In genomic region chr3:109445210-109445609, GRCh38 we compare ENCODE assay signal across 31 cellular contexts.
"Had no signal": no experiment of that assay in that cellular context is flagged by ENCODE, and none has a peak within 500 bp of the region (broad histone marks: within the 10 kb centered on the region; RNA-seq: fewer than 3 reads in every experiment).

No MANE protein-coding gene starts in this region.

- H3K27me3 Mint-ChIP-seq: activated CD4-positive, alpha-beta memory T cell treated with anti-CD3 and anti-CD28 coated beads, Interleukin-2, amount 10 ng/mL, durations not matched to agents 7 days and 5 days; activated naive CD4-positive, alpha-beta T cell treated with anti-CD3 and anti-CD28 coated beads, Interleukin-2, amount 10 ng/mL, durations not matched to agents 7 days and 5 days; activated naive CD8-positive, alpha-beta T cell treated with anti-CD3 and anti-CD28 coated beads, Interleukin-2, amount 10 ng/mL, durations not matched to agents 7 days and 5 days; brain; T-helper 17 cell had no signal

- H3K4me1 ChIP-seq: ascending aorta, breast epithelium, colonic mucosa, heart left ventricle had no signal

- H3K36me3 ChIP-seq: ascending aorta, breast epithelium, cardiac muscle cell, colonic mucosa, heart left ventricle, WERI-Rb-1 had no signal

- H3K4me3 Mint-ChIP-seq: activated CD4-positive, alpha-beta memory T cell treated with anti-CD3 and anti-CD28 coated beads, Interleukin-2, amount 10 ng/mL, durations not matched to agents 7 days and 5 days; activated CD4-positive, alpha-beta T cell treated with anti-CD3 and anti-CD28 coated beads, Interleukin-2, amount 10 ng/mL, durations not matched to agents 7 days and 5 days; activated naive CD4-positive, alpha-beta T cell treated with anti-CD3 and anti-CD28 coated beads, Interleukin-2, amount 10 ng/mL, durations not matched to agents 7 days and 5 days; activated naive CD8-positive, alpha-beta T cell treated with anti-CD3 and anti-CD28 coated beads, Interleukin-2, amount 10 ng/mL, durations not matched to agents 7 days and 5 days; activated T-cell treated with anti-CD3 and anti-CD28 coated beads, Interleukin-2, amount 50 U/mL, for 24 hours; activated T-cell treated with anti-CD3 and anti-CD28 coated beads, Interleukin-2, amount 50 U/mL, for 72 hours; brain; T-helper 17 cell; T-helper 2 cell treated with Interferon-gamma antibody and Interleukin-4, amounts not matched to agents 5 μg/mL and 100 μg/mL, for 36 hours had no signal

- H3K27ac ChIP-seq: ascending aorta, breast epithelium, cardiac muscle cell, colonic mucosa, heart left ventricle, WERI-Rb-1 had no signal

- DNase-seq: activated CD4-positive, alpha-beta memory T cell treated with anti-CD3 and anti-CD28 coated beads, Interleukin-2, amount 10 ng/mL, durations not matched to agents 7 days and 5 days; activated CD4-positive, alpha-beta T cell treated with anti-CD3 and anti-CD28 coated beads for 1 hour; activated CD4-positive, alpha-beta T cell treated with anti-CD3 and anti-CD28 coated beads for 4 hours; activated CD4-positive, alpha-beta T cell treated with anti-CD3 and anti-CD28 coated beads, Interleukin-2, amount 10 ng/mL, durations not matched to agents 7 days and 5 days; activated CD4-positive, alpha-beta T cell treated with anti-CD3 and anti-CD28 coated beads, Interleukin-2, amount 50 U/mL, for 4 hours; activated CD4-positive, CD25-positive, alpha-beta regulatory T cell; activated CD8-positive, alpha-beta memory T cell treated with anti-CD3 and anti-CD28 coated beads, Interleukin-2, amount 50 U/mL, for 48 hours; activated gamma-delta T cell; activated naive CD4-positive, alpha-beta T cell; activated naive CD4-positive, alpha-beta T cell treated with anti-CD3 and anti-CD28 coated beads, Interleukin-2, amount 10 ng/mL, durations not matched to agents 7 days and 5 days; activated naive CD8-positive, alpha-beta T cell treated with anti-CD3 and anti-CD28 coated beads, Interleukin-2, amount 10 ng/mL, durations not matched to agents 7 days and 5 days; activated T-cell treated with anti-CD3 and anti-CD28 coated beads for 4 hours; activated T-cell treated with anti-CD3 and anti-CD28 coated beads, Interleukin-2, amount 50 U/mL, for 24 hours; activated T-cell treated with anti-CD3 and anti-CD28 coated beads, Interleukin-2, amount 50 U/mL, for 72 hours; central memory CD4-positive, alpha-beta T cell; cerebellar nuclear complex; colonic mucosa; effector CD8-positive, alpha-beta T cell; foreskin fibroblast; glutamatergic neuron; heart left ventricle; T-helper 17 cell; T1000; WERI-Rb-1 had no signal

- ATAC-seq: activated naive CD4-positive, alpha-beta T cell treated with anti-CD3 and anti-CD28 coated beads, Interleukin-2, amount 50 U/mL, for 72 hours; activated T-cell treated with anti-CD3 and anti-CD28 coated beads, Interleukin-2, amount 50 U/mL, for 72 hours; esophagus mucosa; heart left ventricle; T-helper 17 cell had no signal

- H3K4me1 Mint-ChIP-seq: activated CD4-positive, alpha-beta memory T cell treated with anti-CD3 and anti-CD28 coated beads, Interleukin-2, amount 10 ng/mL, durations not matched to agents 7 days and 5 days; activated CD4-positive, alpha-beta T cell treated with anti-CD3 and anti-CD28 coated beads, Interleukin-2, amount 10 ng/mL, durations not matched to agents 7 days and 5 days; activated naive CD4-positive, alpha-beta T cell treated with anti-CD3 and anti-CD28 coated beads, Interleukin-2, amount 10 ng/mL, durations not matched to agents 7 days and 5 days; activated naive CD8-positive, alpha-beta T cell treated with anti-CD3 and anti-CD28 coated beads, Interleukin-2, amount 10 ng/mL, durations not matched to agents 7 days and 5 days; brain; T-helper 17 cell had no signal

- H3K36me3 Mint-ChIP-seq: activated naive CD4-positive, alpha-beta T cell treated with anti-CD3 and anti-CD28 coated beads, Interleukin-2, amount 10 ng/mL, durations not matched to agents 7 days and 5 days; activated naive CD8-positive, alpha-beta T cell treated with anti-CD3 and anti-CD28 coated beads, Interleukin-2, amount 10 ng/mL, durations not matched to agents 7 days and 5 days; brain had no signal

- H3K9me3 Mint-ChIP-seq: activated CD4-positive, alpha-beta memory T cell treated with anti-CD3 and anti-CD28 coated beads, Interleukin-2, amount 10 ng/mL, durations not matched to agents 7 days and 5 days had no signal

- H3K4me3 ChIP-seq: ascending aorta, breast epithelium, cardiac muscle cell, colonic mucosa, heart left ventricle had no signal

- H3K9me3 ChIP-seq: ascending aorta, colonic mucosa had no signal

- H3K27me3 ChIP-seq: ascending aorta, breast epithelium, cardiac muscle cell, colonic mucosa, heart left ventricle had no signal

- H3K27ac Mint-ChIP-seq: activated CD4-positive, alpha-beta memory T cell treated with anti-CD3 and anti-CD28 coated beads, Interleukin-2, amount 10 ng/mL, durations not matched to agents 7 days and 5 days; activated CD4-positive, alpha-beta T cell treated with anti-CD3 and anti-CD28 coated beads, Interleukin-2, amount 10 ng/mL, durations not matched to agents 7 days and 5 days; activated naive CD4-positive, alpha-beta T cell treated with anti-CD3 and anti-CD28 coated beads, Interleukin-2, amount 10 ng/mL, durations not matched to agents 7 days and 5 days; activated naive CD4-positive, alpha-beta T cell treated with anti-CD3 and anti-CD28 coated beads, Interleukin-2, amount 50 U/mL, for 72 hours; activated naive CD8-positive, alpha-beta T cell treated with anti-CD3 and anti-CD28 coated beads, Interleukin-2, amount 10 ng/mL, durations not matched to agents 7 days and 5 days; activated T-cell treated with anti-CD3 and anti-CD28 coated beads, Interleukin-2, amount 50 U/mL, for 24 hours; activated T-cell treated with anti-CD3 and anti-CD28 coated beads, Interleukin-2, amount 50 U/mL, for 72 hours; brain; T-helper 17 cell; T-helper 2 cell treated with Interferon-gamma antibody and Interleukin-4, amounts not matched to agents 5 μg/mL and 100 μg/mL, for 36 hours had no signal
